ENCODE assay signal across 14 cellular contexts in genomic region chr17:76232342-76232741, GRCh38. TPM values are rescaled to one million over a fixed set of nuclear protein-coding genes. Genes with fewer than 3 reads are reported as not detected.
DNase-seq lines count a peak whose midpoint lies in the region; ATAC-seq and TF ChIP-seq lines count a peak whose summit lies in the region.
"Had no signal": no experiment of that assay in that cellular context is flagged by ENCODE, and none has a peak within 500 bp of the region (broad histone marks: within the 10 kb centered on the region; RNA-seq: fewer than 3 reads in every experiment).

No MANE protein-coding gene starts in this region.

- TF ChIP-seq CTCF in AG09309 (IDR thresholded peaks at IDR 0.05; ENCODE audit: control insufficient read depth, insufficient read depth, low read depth, low read length, missing control alignments) (no peak), HFFc6 (IDR thresholded peaks at IDR 0.05) (no peak), fibroblast of the aortic adventitia (IDR thresholded peaks at IDR 0.05; ENCODE audit: insufficient read depth, low read length) (no peak)

- no peak for ATAC-seq in esophagus mucosa
- ATAC-seq in GM19397 (IDR thresholded peaks at IDR 0.05; ENCODE audit: unreplicated experiment), result no peak
- ATAC-seq: left lobe of liver had no signal

- H3K4me1 Mint-ChIP-seq in HFFc6 (ENCODE audit: low read depth), result peaks cover 31% of the 10 kb centered on the region
- peaks cover 50% of the 10 kb centered on the region for H3K4me1 Mint-ChIP-seq in activated naive CD8-positive, alpha-beta T cell treated with anti-CD3 and anti-CD28 coated beads for 36 hours

- no peaks in the 10 kb centered on the region for H3K36me3 Mint-ChIP-seq in HFFc6 (ENCODE audit: low read depth)
- peaks cover 27% of the 10 kb centered on the region for H3K36me3 Mint-ChIP-seq in activated naive CD8-positive, alpha-beta T cell treated with anti-CD3 and anti-CD28 coated beads for 36 hours
- H3K36me3 Mint-ChIP-seq: CD14-positive monocyte had no signal

- no peak overlapping the region for H3K4me3 Mint-ChIP-seq in HFFc6
- H3K4me3 Mint-ChIP-seq in activated naive CD8-positive, alpha-beta T cell treated with anti-CD3 and anti-CD28 coated beads for 36 hours, result no peak overlapping the region

- H3K9me3 Mint-ChIP-seq in HFFc6, result no peaks in the 10 kb centered on the region
- peaks cover 3% of the 10 kb centered on the region for H3K9me3 Mint-ChIP-seq in activated naive CD8-positive, alpha-beta T cell treated with anti-CD3 and anti-CD28 coated beads for 36 hours

- peaks cover 12% of the 10 kb centered on the region for H3K27me3 Mint-ChIP-seq in HFFc6 (ENCODE audit: insufficient read depth)
- no peaks in the 10 kb centered on the region for H3K27me3 Mint-ChIP-seq in activated naive CD8-positive, alpha-beta T cell treated with anti-CD3 and anti-CD28 coated beads for 36 hours

- no peak overlapping the region for H3K4me3 ChIP-seq in AG09309 (ENCODE audit: control insufficient read depth, low read depth, low read length)
- H3K4me3 ChIP-seq in fibroblast of the aortic adventitia (ENCODE audit: low read depth, low read length), result no peak overlapping the region

- peak; percentile 56 for DNase-seq in AG09309 (ENCODE audit: low read depth)
- DNase-seq in HFFc6, result peak; percentile 87
- DNase-seq in activated naive CD8-positive, alpha-beta T cell treated with anti-CD3 and anti-CD28 coated beads for 36 hours, result no peak
- DNase-seq in fibroblast of the aortic adventitia (ENCODE audit: low read depth), result peak; percentile 53
- no peak for DNase-seq in activated CD4-positive, alpha-beta T cell treated with anti-CD3 and anti-CD28 coated beads for 4 hours
- DNase-seq in SHP77 treated with DMSO at 0.1 percent for 48 hours (lab: John Stamatoyannopoulos, UW), result no peak
- DNase-seq: activated naive CD4-positive, alpha-beta T cell; central memory CD4-positive, alpha-beta T cell; DMS79 treated with DMSO at 0.1 percent for 48 hours; posterior cingulate gyrus had no signal

- peak overlapping the region; percentile 32; the same call in 1 of the 2 replicates for H3K27ac Mint-ChIP-seq in HFFc6
- H3K27ac Mint-ChIP-seq in activated naive CD8-positive, alpha-beta T cell treated with anti-CD3 and anti-CD28 coated beads for 36 hours, result peak overlapping the region; percentile 15

RNA-seq across cellular contexts. Expression of gene RNF157, which starts 8.0 kb away (rescaled TPM):
- under 1 TPM in 3 of 6 experiments, not detected in 3; 0.11 to 0.19 (median 0.18) TPM for total RNA-seq in HFFc6 (2021; fragmentation: NEBNext Ultra II Directional; extraction: Animal tissue kit (Norgen Biotek cat#: 25700))
- total RNA-seq in activated naive CD8-positive, alpha-beta T cell treated with anti-CD3 and anti-CD28 coated beads for 36 hours, result 10 to 100 TPM; 30.4 to 34.7 TPM
- total RNA-seq in fibroblast of the aortic adventitia (ENCODE audit: low replicate concordance), result 0.08 and 0.18 TPM in 2 replicates
- 0.32 TPM for total RNA-seq in esophagus mucosa

RNA-seq across cellular contexts. Expression of gene UBALD2, which starts 32.8 kb away (rescaled TPM):
- total RNA-seq in HFFc6 (2021; fragmentation: NEBNext Ultra II Directional; extraction: Animal tissue kit (Norgen Biotek cat#: 25700)), result 10 to 100 TPM; 24.5 to 35.7 (median 30.5) TPM
- 100 to 1,000 TPM; 262 to 268 TPM for total RNA-seq in activated naive CD8-positive, alpha-beta T cell treated with anti-CD3 and anti-CD28 coated beads for 36 hours
- total RNA-seq in fibroblast of the aortic adventitia (ENCODE audit: low replicate concordance) (1.9 and 3.7 TPM in 2 replicates), esophagus mucosa (86.9 TPM)

Comparison
In these comparisons a context has a peak if more than half of its experiments do, and no peak if none do; other contexts are left out.
1. DNase-seq: peak in AG09309 (single experiment), HFFc6 (single experiment) and fibroblast of the aortic adventitia (single experiment); none in activated naive CD8-positive, alpha-beta T cell treated with anti-CD3 and anti-CD28 coated beads for 36 hours (single experiment), activated CD4-positive, alpha-beta T cell treated with anti-CD3 and anti-CD28 coated beads for 4 hours (0 of 2) and SHP77 treated with DMSO at 0.1 percent for 48 hours (single experiment).
2. RNA of gene RNF157, which starts 8.0 kb away (total RNA-seq): 30.4 to 34.7 TPM in activated naive CD8-positive, alpha-beta T cell treated with anti-CD3 and anti-CD28 coated beads for 36 hours; 0.32 TPM in esophagus mucosa (single experiment), 0.11 to 0.19 TPM in HFFc6 and 0.08 to 0.18 TPM in fibroblast of the aortic adventitia; every median in the first group is over 10 times any median in the second.